8 cellular contexts compared by ENCODE assay signal in genomic region chr7:101816499-101817030, GRCh38. TPM values are rescaled to one million over a fixed set of nuclear protein-coding genes. Genes with fewer than 3 reads are reported as not detected.
A peak's percentile ranks its signal among the peaks of the same experiment; 100 is the strongest.
DNase-seq lines count a peak whose midpoint lies in the region; ATAC-seq and TF ChIP-seq lines count a peak whose summit lies in the region.

No MANE protein-coding gene starts in this region.

- TF ChIP-seq CTCF in AG04450 (IDR thresholded peaks at IDR 0.05; ENCODE audit: low read depth, low read length) (0 out of 2 replicates have a peak, but pooled peaks have one; percentile 2), GM12875 (IDR thresholded peaks at IDR 0.05; ENCODE audit: borderline replicate concordance, insufficient read depth, low read depth, low read length) (0 out of 2 replicates have a peak, but pooled peaks have one; percentile 15), glutamatergic neuron (IDR thresholded peaks at IDR 0.05; ENCODE audit: partially characterized antibody, unreplicated experiment) (no peak), osteocyte (IDR thresholded peaks at IDR 0.05) (no peak)

- H3K27ac ChIP-seq in AG04450 (ENCODE audit: low read depth, low read length) = no peak overlapping the region

- H3K4me1 Mint-ChIP-seq in activated T-helper 2 cell treated with anti-CD3 and anti-CD28 coated beads, Interferon-gamma antibody, Interleukin-2, Interleukin-4, amounts not matched to agents 10 μg/mL and 5 μg/mL and 100 μg/mL, durations not matched to agents 14 hours and 24 hours and 36 hours (ENCODE audit: low read depth) = peaks cover 13% of the 10 kb centered on the region
- H3K4me1 Mint-ChIP-seq in glutamatergic neuron (ENCODE audit: low read depth, unreplicated experiment) (peaks cover 11% of the 10 kb centered on the region), osteocyte (ENCODE audit: unreplicated experiment) (peaks cover 36% of the 10 kb centered on the region)

- peaks cover 13% of the 10 kb centered on the region for H3K36me3 Mint-ChIP-seq in activated T-helper 2 cell treated with anti-CD3 and anti-CD28 coated beads, Interferon-gamma antibody, Interleukin-2, Interleukin-4, amounts not matched to agents 10 μg/mL and 5 μg/mL and 100 μg/mL, durations not matched to agents 14 hours and 24 hours and 36 hours (ENCODE audit: low read depth)
- no peaks in the 10 kb centered on the region for H3K36me3 Mint-ChIP-seq in glutamatergic neuron (ENCODE audit: unreplicated experiment)
- H3K36me3 Mint-ChIP-seq in osteocyte (ENCODE audit: unreplicated experiment) = no peaks in the 10 kb centered on the region

- H3K27me3 Mint-ChIP-seq in activated T-helper 2 cell treated with anti-CD3 and anti-CD28 coated beads, Interferon-gamma antibody, Interleukin-2, Interleukin-4, amounts not matched to agents 10 μg/mL and 5 μg/mL and 100 μg/mL, durations not matched to agents 14 hours and 24 hours and 36 hours (ENCODE audit: low read depth) = peaks cover 26% of the 10 kb centered on the region
- H3K27me3 Mint-ChIP-seq in glutamatergic neuron (ENCODE audit: unreplicated experiment) (peaks cover 6% of the 10 kb centered on the region), osteocyte (ENCODE audit: unreplicated experiment) (peaks cover 18% of the 10 kb centered on the region)

- H3K4me3 Mint-ChIP-seq in activated T-helper 2 cell treated with anti-CD3 and anti-CD28 coated beads, Interferon-gamma antibody, Interleukin-2, Interleukin-4, amounts not matched to agents 10 μg/mL and 5 μg/mL and 100 μg/mL, durations not matched to agents 14 hours and 24 hours and 36 hours (ENCODE audit: low read depth) = peak overlapping the region; percentile 30
- H3K4me3 Mint-ChIP-seq in glutamatergic neuron (ENCODE audit: unreplicated experiment) (no peak overlapping the region), osteocyte (ENCODE audit: unreplicated experiment) (peak overlapping the region; percentile 60)

- no peak for ATAC-seq in HG03108 (IDR thresholded peaks at IDR 0.05; ENCODE audit: unreplicated experiment)

- H3K4me3 ChIP-seq in AG04450 (ENCODE audit: low read depth, low read length) (peak overlapping the region; percentile 65), GM12875 (ENCODE audit: low read depth, low read length) (peak overlapping the region; percentile 88)

- H3K27me3 ChIP-seq in AG04450 (ENCODE audit: control insufficient read depth, insufficient read depth, low read length) = no peaks in the 10 kb centered on the region

- POLR2A ChIA-PET in AG04450 (lab: Yijun Ruan, JAX) = no interaction called here

- intact Hi-C loops in activated T-helper 2 cell treated with anti-CD3 and anti-CD28 coated beads, Interferon-gamma antibody, Interleukin-2, Interleukin-4, amounts not matched to agents 10 μg/mL and 5 μg/mL and 100 μg/mL, durations not matched to agents 14 hours and 24 hours and 36 hours (cut with micrococcal nuclease) = loop anchor here (10.0 kb wide), 1 partner anchor 212 kb away; no protein-coding TSS in a partner anchor

- CTCF ChIA-PET in AG04450 (lab: Charles Lee) = no interaction called here

- no peaks in the 10 kb centered on the region for H3K9me3 Mint-ChIP-seq in activated T-helper 2 cell treated with anti-CD3 and anti-CD28 coated beads, Interferon-gamma antibody, Interleukin-2, Interleukin-4, amounts not matched to agents 10 μg/mL and 5 μg/mL and 100 μg/mL, durations not matched to agents 14 hours and 24 hours and 36 hours
- H3K9me3 Mint-ChIP-seq in glutamatergic neuron (ENCODE audit: unreplicated experiment) (peaks cover 9% of the 10 kb centered on the region), osteocyte (ENCODE audit: unreplicated experiment) (no peaks in the 10 kb centered on the region)

- no peak for DNase-seq in AG04450 (ENCODE audit: low read depth, low spot score)
- peak; percentile 49 for DNase-seq in M059J (ENCODE audit: low read depth)
- DNase-seq in activated T-helper 2 cell treated with anti-CD3 and anti-CD28 coated beads, Interferon-gamma antibody, Interleukin-2, Interleukin-4, amounts not matched to agents 10 μg/mL and 5 μg/mL and 100 μg/mL, durations not matched to agents 14 hours and 24 hours and 36 hours (ENCODE audit: low spot score) = peak; percentile 18
- peak; percentile 68 for DNase-seq in glutamatergic neuron
- DNase-seq in osteocyte (ENCODE audit: extremely low spot score, unreplicated experiment) = no peak
- DNase-seq in NCI-H510A treated with DMSO at 0.1 percent for 48 hours (lab: John Stamatoyannopoulos, UW) = no peak

- H3K27ac Mint-ChIP-seq in activated T-helper 2 cell treated with anti-CD3 and anti-CD28 coated beads, Interferon-gamma antibody, Interleukin-2, Interleukin-4, amounts not matched to agents 10 μg/mL and 5 μg/mL and 100 μg/mL, durations not matched to agents 14 hours and 24 hours and 36 hours = no peak overlapping the region
- H3K27ac Mint-ChIP-seq in glutamatergic neuron (ENCODE audit: unreplicated experiment) (no peak overlapping the region), osteocyte (ENCODE audit: unreplicated experiment) (no peak overlapping the region)

- no peaks in the 10 kb centered on the region; the same call in 1 of the 2 replicates for H3K9me3 ChIP-seq in AG04450 (ENCODE audit: control insufficient read depth, insufficient read depth, low read length)

RNA-seq across cellular contexts. Expression of gene CUX1, which starts 0.9 kb away (rescaled TPM):
- 29.7 and 33.8 TPM in 2 replicates for polyA plus RNA-seq in AG04450 (2011; rRNA removed)
- polyA minus RNA-seq in AG04450 (2011; rRNA and poly(A)+ RNA removed) = 27.6 and 29.0 TPM in 2 replicates
- total RNA-seq in M059J (2014; rRNA removed; shearing (Covaris generic)) = 33.9 and 51.9 TPM in 2 replicates
- total RNA-seq in activated T-helper 2 cell treated with anti-CD3 and anti-CD28 coated beads, Interferon-gamma antibody, Interleukin-2, Interleukin-4, amounts not matched to agents 10 μg/mL and 5 μg/mL and 100 μg/mL, durations not matched to agents 14 hours and 24 hours and 36 hours = 29.5 and 31.5 TPM in 2 replicates
- total RNA-seq in glutamatergic neuron (ENCODE audit: unreplicated experiment) = 56.5 TPM
- 87.1 and 89.1 TPM in 2 replicates for total RNA-seq in osteocyte

Comparison
In these comparisons a context has a peak if more than half of its experiments do, and no peak if none do; other contexts are left out.
1. DNase-seq: peak in M059J (single experiment), activated T-helper 2 cell treated with anti-CD3 and anti-CD28 coated beads, Interferon-gamma antibody, Interleukin-2, Interleukin-4, amounts not matched to agents 10 μg/mL and 5 μg/mL and 100 μg/mL, durations not matched to agents 14 hours and 24 hours and 36 hours (single experiment) and glutamatergic neuron (single experiment); none in AG04450 (single experiment), osteocyte (single experiment) and NCI-H510A treated with DMSO at 0.1 percent for 48 hours (single experiment).
2. CTCF ChIP-seq: peak in AG04450 (single experiment) and GM12875 (single experiment); none in glutamatergic neuron (single experiment) and osteocyte (single experiment).